Comparison of ENCODE assay signal across 1 cellular context in the genomic region with DNA sequence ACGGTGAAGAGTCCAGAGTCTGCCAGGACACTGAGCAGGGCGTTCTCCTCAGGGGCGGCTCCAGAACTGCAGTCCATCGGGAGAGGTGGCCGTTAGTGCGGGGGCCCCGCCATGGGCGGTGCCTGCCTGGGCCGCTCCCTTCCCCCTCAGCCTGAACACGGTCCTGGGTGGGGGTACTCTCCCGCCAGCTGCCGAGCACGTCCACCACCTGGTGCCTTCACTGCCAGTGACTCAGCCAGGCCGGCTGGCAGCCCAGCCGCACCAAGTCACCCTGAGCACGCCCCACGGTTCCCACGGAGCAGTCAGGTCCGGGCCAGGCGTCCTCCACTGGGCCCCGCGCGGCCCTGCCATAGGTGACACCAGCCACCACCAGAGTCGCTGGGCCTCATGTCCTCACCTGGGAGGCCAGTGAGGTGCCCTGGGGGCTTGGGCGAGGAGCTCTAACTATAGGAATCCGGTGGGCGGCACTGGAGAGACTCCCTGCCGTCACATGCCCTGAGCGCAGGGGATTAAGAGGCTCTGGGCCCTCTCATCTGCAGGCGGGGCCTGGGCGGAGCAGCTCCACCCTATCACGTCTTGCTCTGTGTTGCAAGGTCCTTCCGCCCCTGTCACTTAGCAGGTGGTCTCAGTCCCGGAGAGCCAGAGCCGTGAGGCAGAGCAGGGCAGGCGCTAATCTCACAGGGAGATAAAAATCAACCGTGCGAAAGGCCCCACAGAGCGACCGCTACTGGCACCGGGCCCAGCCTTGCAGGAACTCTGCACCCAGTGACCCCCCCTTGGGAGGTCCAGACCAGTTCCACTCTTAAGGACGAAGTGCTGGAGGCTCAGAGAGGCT.
TF ChIP-seq lines count a peak whose summit lies in the region.

No MANE protein-coding gene starts in this region.

TF ChIP-seq in K562, 482 proteins besides CTCF, POLR2A, EP300 and RAD21 (continues in another document):
- no peak for TF ChIP-seq U2AF2 (optimal IDR thresholded peaks at IDR 0.05; ENCODE audit: low read depth, low read length)
- TF ChIP-seq, protein P1, sequence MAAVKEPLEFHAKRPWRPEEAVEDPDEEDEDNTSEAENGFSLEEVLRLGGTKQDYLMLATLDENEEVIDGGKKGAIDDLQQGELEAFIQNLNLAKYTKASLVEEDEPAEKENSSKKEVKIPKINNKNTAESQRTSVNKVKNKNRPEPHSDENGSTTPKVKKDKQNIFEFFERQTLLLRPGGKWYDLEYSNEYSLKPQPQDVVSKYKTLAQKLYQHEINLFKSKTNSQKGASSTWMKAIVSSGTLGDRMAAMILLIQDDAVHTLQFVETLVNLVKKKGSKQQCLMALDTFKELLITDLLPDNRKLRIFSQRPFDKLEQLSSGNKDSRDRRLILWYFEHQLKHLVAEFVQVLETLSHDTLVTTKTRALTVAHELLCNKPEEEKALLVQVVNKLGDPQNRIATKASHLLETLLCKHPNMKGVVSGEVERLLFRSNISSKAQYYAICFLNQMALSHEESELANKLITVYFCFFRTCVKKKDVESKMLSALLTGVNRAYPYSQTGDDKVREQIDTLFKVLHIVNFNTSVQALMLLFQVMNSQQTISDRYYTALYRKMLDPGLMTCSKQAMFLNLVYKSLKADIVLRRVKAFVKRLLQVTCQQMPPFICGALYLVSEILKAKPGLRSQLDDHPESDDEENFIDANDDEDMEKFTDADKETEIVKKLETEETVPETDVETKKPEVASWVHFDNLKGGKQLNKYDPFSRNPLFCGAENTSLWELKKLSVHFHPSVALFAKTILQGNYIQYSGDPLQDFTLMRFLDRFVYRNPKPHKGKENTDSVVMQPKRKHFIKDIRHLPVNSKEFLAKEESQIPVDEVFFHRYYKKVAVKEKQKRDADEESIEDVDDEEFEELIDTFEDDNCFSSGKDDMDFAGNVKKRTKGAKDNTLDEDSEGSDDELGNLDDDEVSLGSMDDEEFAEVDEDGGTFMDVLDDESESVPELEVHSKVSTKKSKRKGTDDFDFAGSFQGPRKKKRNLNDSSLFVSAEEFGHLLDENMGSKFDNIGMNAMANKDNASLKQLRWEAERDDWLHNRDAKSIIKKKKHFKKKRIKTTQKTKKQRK (IDR thresholded peaks at IDR 0.05; ENCODE audit: borderline replicate concordance, low read depth, low read length): no peak
- TF ChIP-seq, protein P2, sequence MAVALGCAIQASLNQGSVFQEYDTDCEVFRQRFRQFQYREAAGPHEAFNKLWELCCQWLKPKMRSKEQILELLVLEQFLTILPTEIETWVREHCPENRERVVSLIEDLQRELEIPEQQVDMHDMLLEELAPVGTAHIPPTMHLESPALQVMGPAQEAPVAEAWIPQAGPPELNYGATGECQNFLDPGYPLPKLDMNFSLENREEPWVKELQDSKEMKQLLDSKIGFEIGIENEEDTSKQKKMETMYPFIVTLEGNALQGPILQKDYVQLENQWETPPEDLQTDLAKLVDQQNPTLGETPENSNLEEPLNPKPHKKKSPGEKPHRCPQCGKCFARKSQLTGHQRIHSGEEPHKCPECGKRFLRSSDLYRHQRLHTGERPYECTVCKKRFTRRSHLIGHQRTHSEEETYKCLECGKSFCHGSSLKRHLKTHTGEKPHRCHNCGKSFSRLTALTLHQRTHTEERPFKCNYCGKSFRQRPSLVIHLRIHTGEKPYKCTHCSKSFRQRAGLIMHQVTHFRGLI (CRISPR knock-in tag; IDR thresholded peaks at IDR 0.05): no peak
- TF ChIP-seq NFE2 (IDR thresholded peaks at IDR 0.05; ENCODE audit: low read depth): no peak
- TF ChIP-seq SREBF1 (IDR thresholded peaks at IDR 0.05; ENCODE audit: borderline replicate concordance, low read depth, low read length): no peak
- TF ChIP-seq, protein P3, sequence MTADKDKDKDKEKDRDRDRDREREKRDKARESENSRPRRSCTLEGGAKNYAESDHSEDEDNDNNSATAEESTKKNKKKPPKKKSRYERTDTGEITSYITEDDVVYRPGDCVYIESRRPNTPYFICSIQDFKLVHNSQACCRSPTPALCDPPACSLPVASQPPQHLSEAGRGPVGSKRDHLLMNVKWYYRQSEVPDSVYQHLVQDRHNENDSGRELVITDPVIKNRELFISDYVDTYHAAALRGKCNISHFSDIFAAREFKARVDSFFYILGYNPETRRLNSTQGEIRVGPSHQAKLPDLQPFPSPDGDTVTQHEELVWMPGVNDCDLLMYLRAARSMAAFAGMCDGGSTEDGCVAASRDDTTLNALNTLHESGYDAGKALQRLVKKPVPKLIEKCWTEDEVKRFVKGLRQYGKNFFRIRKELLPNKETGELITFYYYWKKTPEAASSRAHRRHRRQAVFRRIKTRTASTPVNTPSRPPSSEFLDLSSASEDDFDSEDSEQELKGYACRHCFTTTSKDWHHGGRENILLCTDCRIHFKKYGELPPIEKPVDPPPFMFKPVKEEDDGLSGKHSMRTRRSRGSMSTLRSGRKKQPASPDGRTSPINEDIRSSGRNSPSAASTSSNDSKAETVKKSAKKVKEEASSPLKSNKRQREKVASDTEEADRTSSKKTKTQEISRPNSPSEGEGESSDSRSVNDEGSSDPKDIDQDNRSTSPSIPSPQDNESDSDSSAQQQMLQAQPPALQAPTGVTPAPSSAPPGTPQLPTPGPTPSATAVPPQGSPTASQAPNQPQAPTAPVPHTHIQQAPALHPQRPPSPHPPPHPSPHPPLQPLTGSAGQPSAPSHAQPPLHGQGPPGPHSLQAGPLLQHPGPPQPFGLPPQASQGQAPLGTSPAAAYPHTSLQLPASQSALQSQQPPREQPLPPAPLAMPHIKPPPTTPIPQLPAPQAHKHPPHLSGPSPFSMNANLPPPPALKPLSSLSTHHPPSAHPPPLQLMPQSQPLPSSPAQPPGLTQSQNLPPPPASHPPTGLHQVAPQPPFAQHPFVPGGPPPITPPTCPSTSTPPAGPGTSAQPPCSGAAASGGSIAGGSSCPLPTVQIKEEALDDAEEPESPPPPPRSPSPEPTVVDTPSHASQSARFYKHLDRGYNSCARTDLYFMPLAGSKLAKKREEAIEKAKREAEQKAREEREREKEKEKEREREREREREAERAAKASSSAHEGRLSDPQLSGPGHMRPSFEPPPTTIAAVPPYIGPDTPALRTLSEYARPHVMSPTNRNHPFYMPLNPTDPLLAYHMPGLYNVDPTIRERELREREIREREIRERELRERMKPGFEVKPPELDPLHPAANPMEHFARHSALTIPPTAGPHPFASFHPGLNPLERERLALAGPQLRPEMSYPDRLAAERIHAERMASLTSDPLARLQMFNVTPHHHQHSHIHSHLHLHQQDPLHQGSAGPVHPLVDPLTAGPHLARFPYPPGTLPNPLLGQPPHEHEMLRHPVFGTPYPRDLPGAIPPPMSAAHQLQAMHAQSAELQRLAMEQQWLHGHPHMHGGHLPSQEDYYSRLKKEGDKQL (CRISPR knock-in tag; IDR thresholded peaks at IDR 0.05; ENCODE audit: borderline replicate concordance): no peak
- TF ChIP-seq GABPA (tag; conservative IDR thresholded peaks at IDR 0.05; ENCODE audit: low read depth): peak; percentile 45
- TF ChIP-seq LEF1 (IDR thresholded peaks at IDR 0.05): peak; percentile 87; the same call in 1 of the 2 replicates
- no peak for TF ChIP-seq IFI16 (CRISPR knock-in tag; IDR thresholded peaks at IDR 0.05)
- no peak for TF ChIP-seq CSDE1 (IDR thresholded peaks at IDR 0.05)
- TF ChIP-seq, protein P4, sequence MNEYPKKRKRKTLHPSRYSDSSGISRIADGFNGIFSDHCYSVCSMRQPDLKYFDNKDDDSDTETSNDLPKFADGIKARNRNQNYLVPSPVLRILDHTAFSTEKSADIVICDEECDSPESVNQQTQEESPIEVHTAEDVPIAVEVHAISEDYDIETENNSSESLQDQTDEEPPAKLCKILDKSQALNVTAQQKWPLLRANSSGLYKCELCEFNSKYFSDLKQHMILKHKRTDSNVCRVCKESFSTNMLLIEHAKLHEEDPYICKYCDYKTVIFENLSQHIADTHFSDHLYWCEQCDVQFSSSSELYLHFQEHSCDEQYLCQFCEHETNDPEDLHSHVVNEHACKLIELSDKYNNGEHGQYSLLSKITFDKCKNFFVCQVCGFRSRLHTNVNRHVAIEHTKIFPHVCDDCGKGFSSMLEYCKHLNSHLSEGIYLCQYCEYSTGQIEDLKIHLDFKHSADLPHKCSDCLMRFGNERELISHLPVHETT (CRISPR knock-in tag; conservative IDR thresholded peaks at IDR 0.05 in 1 of 2, IDR thresholded peaks at IDR 0.05 in 1 of 2): peak in 1 of 2 experiments; percentile 83; a peak in 2 of 4 replicates
- TF ChIP-seq ZNF224 (CRISPR knock-in tag; IDR thresholded peaks at IDR 0.05): no peak
- TF ChIP-seq ZNF24 (IDR thresholded peaks at IDR 0.05): no peak; the same call in 1 of the 2 replicates
- TF ChIP-seq NRF1 (conservative IDR thresholded peaks at IDR 0.05 in 1 of 2, IDR thresholded peaks at IDR 0.05 in 1 of 2): peak; percentile 79 to 84
- TF ChIP-seq ETV5 (CRISPR knock-in tag; IDR thresholded peaks at IDR 0.05; ENCODE audit: low read depth): peak; percentile 83; the same call in 1 of the 2 replicates
- no peak for TF ChIP-seq ZNF347 (CRISPR knock-in tag; IDR thresholded peaks at IDR 0.05; ENCODE audit: low read depth)
- TF ChIP-seq SIRT6 (IDR thresholded peaks at IDR 0.05; ENCODE audit: low read depth, low read length): no peak
- peak in 1 of 2 experiments; percentile 61; a peak in 2 of 4 replicates for TF ChIP-seq ARNT (IDR thresholded peaks at IDR 0.05)
- TF ChIP-seq TEAD4 (IDR thresholded peaks at IDR 0.05; ENCODE audit: low read length): peak; percentile 55
- no peak; the same call in 1 of the 2 replicates for TF ChIP-seq TEAD4 (CRISPR knock-in tag; IDR thresholded peaks at IDR 0.05; ENCODE audit: borderline replicate concordance)
- TF ChIP-seq ZNF780A (CRISPR knock-in tag; IDR thresholded peaks at IDR 0.05): no peak
- TF ChIP-seq, protein P5, sequence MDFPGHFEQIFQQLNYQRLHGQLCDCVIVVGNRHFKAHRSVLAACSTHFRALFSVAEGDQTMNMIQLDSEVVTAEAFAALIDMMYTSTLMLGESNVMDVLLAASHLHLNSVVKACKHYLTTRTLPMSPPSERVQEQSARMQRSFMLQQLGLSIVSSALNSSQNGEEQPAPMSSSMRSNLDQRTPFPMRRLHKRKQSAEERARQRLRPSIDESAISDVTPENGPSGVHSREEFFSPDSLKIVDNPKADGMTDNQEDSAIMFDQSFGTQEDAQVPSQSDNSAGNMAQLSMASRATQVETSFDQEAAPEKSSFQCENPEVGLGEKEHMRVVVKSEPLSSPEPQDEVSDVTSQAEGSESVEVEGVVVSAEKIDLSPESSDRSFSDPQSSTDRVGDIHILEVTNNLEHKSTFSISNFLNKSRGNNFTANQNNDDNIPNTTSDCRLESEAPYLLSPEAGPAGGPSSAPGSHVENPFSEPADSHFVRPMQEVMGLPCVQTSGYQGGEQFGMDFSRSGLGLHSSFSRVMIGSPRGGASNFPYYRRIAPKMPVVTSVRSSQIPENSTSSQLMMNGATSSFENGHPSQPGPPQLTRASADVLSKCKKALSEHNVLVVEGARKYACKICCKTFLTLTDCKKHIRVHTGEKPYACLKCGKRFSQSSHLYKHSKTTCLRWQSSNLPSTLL (IDR thresholded peaks at IDR 0.05): no peak
- TF ChIP-seq SIN3B (IDR thresholded peaks at IDR 0.05; ENCODE audit: low read depth): no peak
- TF ChIP-seq, protein P6, sequence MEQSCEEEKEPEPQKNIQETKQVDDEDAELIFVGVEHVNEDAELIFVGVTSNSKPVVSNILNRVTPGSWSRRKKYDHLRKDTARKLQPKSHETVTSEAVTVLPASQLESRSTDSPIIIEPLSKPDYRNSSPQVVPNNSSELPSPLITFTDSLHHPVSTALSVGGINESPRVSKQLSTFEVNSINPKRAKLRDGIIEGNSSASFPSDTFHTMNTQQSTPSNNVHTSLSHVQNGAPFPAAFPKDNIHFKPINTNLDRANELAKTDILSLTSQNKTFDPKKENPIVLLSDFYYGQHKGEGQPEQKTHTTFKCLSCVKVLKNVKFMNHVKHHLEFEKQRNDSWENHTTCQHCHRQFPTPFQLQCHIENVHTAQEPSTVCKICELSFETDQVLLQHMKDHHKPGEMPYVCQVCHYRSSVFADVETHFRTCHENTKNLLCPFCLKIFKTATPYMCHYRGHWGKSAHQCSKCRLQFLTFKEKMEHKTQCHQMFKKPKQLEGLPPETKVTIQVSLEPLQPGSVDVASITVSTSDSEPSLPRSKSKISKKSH (CRISPR knock-in tag; IDR thresholded peaks at IDR 0.05): no peak
- TF ChIP-seq PHB2 (IDR thresholded peaks at IDR 0.05; ENCODE audit: low read depth): no peak
- no peak for TF ChIP-seq MECOM (CRISPR knock-in tag; IDR thresholded peaks at IDR 0.05)
- no peak for TF ChIP-seq NFE2L1 (tag; IDR thresholded peaks at IDR 0.05; ENCODE audit: borderline replicate concordance, low read depth)
- peak in 1 of 2 experiments; percentile 77; a peak in 1 of 4 replicates for TF ChIP-seq FOXA3 (CRISPR knock-in tag; conservative IDR thresholded peaks at IDR 0.05 in 1 of 2, IDR thresholded peaks at IDR 0.05 in 1 of 2)
- TF ChIP-seq SRSF7 (optimal IDR thresholded peaks at IDR 0.05; ENCODE audit: low read depth, low read length): no peak
- TF ChIP-seq ZNF79 (CRISPR knock-in tag; IDR thresholded peaks at IDR 0.05; ENCODE audit: low read depth): 0 out of 2 replicates have a peak, but pooled peaks have one; percentile 20
- no peak for TF ChIP-seq KDM2B (CRISPR knock-in tag; IDR thresholded peaks at IDR 0.05)
- TF ChIP-seq ZNF778 (CRISPR knock-in tag; IDR thresholded peaks at IDR 0.05): no peak
- TF ChIP-seq ZNF764 (CRISPR knock-in tag; IDR thresholded peaks at IDR 0.05; ENCODE audit: low read depth): no peak
- TF ChIP-seq POLR2G (IDR thresholded peaks at IDR 0.05; ENCODE audit: low read depth, low read length): peak; percentile 85
- peak; percentile 67 for TF ChIP-seq KDM5B (IDR thresholded peaks at IDR 0.05; ENCODE audit: insufficient replicate concordance, low read depth, low read length)
- TF ChIP-seq CTBP1 (IDR thresholded peaks at IDR 0.05; ENCODE audit: borderline replicate concordance): peak; percentile 96
- TF ChIP-seq ETV6 (IDR thresholded peaks at IDR 0.05; ENCODE audit: borderline replicate concordance in 1 of 2, low read depth in 2 of 2, low read length in 1 of 2): no peak
- no peak for TF ChIP-seq ETV6 (CRISPR knock-in tag; IDR thresholded peaks at IDR 0.05; ENCODE audit: borderline replicate concordance)
- TF ChIP-seq, protein P7, sequence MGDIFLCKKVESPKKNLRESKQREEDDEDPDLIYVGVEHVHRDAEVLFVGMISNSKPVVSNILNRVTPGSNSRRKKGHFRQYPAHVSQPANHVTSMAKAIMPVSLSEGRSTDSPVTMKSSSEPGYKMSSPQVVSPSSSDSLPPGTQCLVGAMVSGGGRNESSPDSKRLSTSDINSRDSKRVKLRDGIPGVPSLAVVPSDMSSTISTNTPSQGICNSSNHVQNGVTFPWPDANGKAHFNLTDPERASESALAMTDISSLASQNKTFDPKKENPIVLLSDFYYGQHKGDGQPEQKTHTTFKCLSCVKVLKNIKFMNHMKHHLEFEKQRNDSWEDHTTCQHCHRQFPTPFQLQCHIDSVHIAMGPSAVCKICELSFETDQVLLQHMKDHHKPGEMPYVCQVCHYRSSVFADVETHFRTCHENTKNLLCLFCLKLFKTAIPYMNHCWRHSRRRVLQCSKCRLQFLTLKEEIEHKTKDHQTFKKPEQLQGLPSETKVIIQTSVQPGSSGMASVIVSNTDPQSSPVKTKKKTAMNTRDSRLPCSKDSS (IDR thresholded peaks at IDR 0.05; ENCODE audit: low read depth, partially characterized antibody): no peak
